In the genomic region with DNA sequence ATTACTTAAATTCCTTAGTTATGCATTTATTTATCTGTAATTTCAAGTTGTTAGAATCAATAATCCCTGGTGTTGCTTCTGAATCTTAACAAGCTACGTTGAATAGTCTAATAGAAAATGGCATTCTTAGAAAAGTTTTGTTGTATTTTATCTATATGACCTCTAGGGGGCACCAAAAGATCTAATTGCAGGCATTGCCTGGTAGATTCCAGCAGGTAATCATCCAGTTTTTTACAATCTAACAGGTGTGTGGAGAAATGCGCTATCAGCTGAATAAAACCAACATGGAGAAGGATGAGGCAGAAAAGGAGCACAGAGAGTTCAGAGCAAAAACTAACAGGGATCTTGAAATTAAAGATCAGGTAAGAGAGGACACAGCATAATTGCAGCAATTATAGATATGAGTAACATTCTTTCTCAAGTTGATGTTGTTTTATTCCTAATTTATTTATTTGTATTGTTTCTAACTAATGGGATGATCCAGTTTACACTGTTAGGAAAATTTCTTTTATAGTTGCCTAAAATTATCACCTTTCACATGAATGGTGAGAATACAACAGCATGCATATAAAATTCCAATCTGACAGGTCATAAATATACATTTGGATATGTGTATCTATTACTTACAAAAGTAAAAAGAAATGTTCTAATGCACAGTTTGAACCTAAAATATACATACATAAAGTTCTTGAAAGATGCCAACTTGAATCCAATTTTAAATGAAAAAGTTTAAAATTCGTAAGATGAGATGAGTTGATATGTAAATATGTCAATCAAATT, we compare ENCODE assay signal across 8 cellular contexts.
DNase-seq lines count a peak whose midpoint lies in the region; ATAC-seq and TF ChIP-seq lines count a peak whose summit lies in the region.

No MANE protein-coding gene starts in this region.

- H3K36me3 ChIP-seq in heart right ventricle, result peaks cover 0 to 91% (median 12%) of the 10 kb centered on the region in 9 donors
- peaks cover 0 to 46% of the 10 kb centered on the region in 2 donors for H3K36me3 ChIP-seq in left lung

- peak overlapping the region in 1 of 5 experiments; percentile 7 for H3K27ac Mint-ChIP-seq in brain

- H3K4me1 Mint-ChIP-seq in brain, result peaks cover 25% of the 10 kb centered on the region

- WGBS in heart right ventricle, 2 donors, result 55% methylated on average over 3 of the region's 3 CpGs

- H3K36me3 Mint-ChIP-seq in brain, result peaks cover 17% of the 10 kb centered on the region

- peak overlapping the region in 1 of 5 experiments; percentile 40 for H3K4me3 Mint-ChIP-seq in brain

- H3K9me3 Mint-ChIP-seq in brain, result peaks cover 0 to 4% (median 0%) of the 10 kb centered on the region in 5 experiments

- H3K4me3 ChIP-seq in heart right ventricle (no peak overlapping the region), left lung (no peak overlapping the region)

- H3K27me3 Mint-ChIP-seq in brain, result no peaks in the 10 kb centered on the region

- DNase-seq in heart right ventricle (no peak), left ventricle myocardium superior (no peak), NCI-H524 (lab: John Stamatoyannopoulos, UW) (peak; percentile 12 to 84), left lung (no peak), posterior vena cava (ENCODE audit: low spot score) (no peak)

- ATAC-seq in heart right ventricle (peak in 2 of 8 donors; percentile 34 to 53), left ventricle myocardium superior (no peak), HG03565 (IDR thresholded peaks at IDR 0.05; ENCODE audit: unreplicated experiment) (peak; percentile 51), left lung (peak; percentile 83), HG02571 (IDR thresholded peaks at IDR 0.05; ENCODE audit: unreplicated experiment) (no peak)

- H3K27ac ChIP-seq in heart right ventricle (no peak overlapping the region), left lung (no peak overlapping the region)

- H3K4me1 ChIP-seq in heart right ventricle (peaks cover 0 to 6% (median 0%) of the 10 kb centered on the region in 9 donors), left lung (no peaks in the 10 kb centered on the region)

- intact Hi-C loops in heart right ventricle (cut with DNase I) (loop anchor here in 9 of 10 donors (1.0 to 10.0 kb wide), 7 partner anchors 403 to 933 kb away; partner anchors contain the start of gene ZBTB18 (in 1 of the 9)), left ventricle myocardium superior (cut with micrococcal nuclease) (loop anchor here (5.0 kb wide), 1 partner anchor 928 kb away; no protein-coding TSS in a partner anchor), left lung (cut with DNase I) (loop anchor here in 1 of 2 donors (5.0 to 10.0 kb wide), 2 partner anchors 401 to 928 kb away; no protein-coding TSS in a partner anchor), posterior vena cava (cut with DNase I) (loop anchor here in 1 of 2 donors (10.0 kb wide), 1 partner anchor 951 kb away; no protein-coding TSS in a partner anchor)

- TF ChIP-seq CTCF in heart right ventricle (IDR thresholded peaks at IDR 0.05), result peak; percentile 58 to 84 (median 74)
- peak; percentile 90 to 92 for TF ChIP-seq CTCF in brain (conservative IDR thresholded peaks at IDR 0.05)
- peak; percentile 54 to 56 for TF ChIP-seq CTCF in left lung (IDR thresholded peaks at IDR 0.05)

- H3K27me3 ChIP-seq in heart right ventricle, result no peaks in the 10 kb centered on the region
- H3K27me3 ChIP-seq in left lung, result no peaks in the 10 kb centered on the region

- H3K9me3 ChIP-seq in heart right ventricle, result no peaks in the 10 kb centered on the region
- no peaks in the 10 kb centered on the region for H3K9me3 ChIP-seq in left lung

Comparison
In these comparisons a context has a peak if more than half of its experiments do, and no peak if none do; other contexts are left out.
1. ATAC-seq: peak in HG03565 (single experiment) and left lung (single experiment); none in left ventricle myocardium superior (single experiment) and HG02571 (single experiment).
2. DNase-seq: peak in NCI-H524 (2 of 2); none in heart right ventricle (0 of 2), left ventricle myocardium superior (single experiment), left lung (0 of 2) and posterior vena cava (single experiment).
3. Peak in every context shown above with its lines, with median percentiles within 50 percentile points of each other: CTCF ChIP-seq.